Comparison of ENCODE assay signal across 28 cellular contexts in genomic region chr20:49063279-49063678, GRCh38.
"Had no signal": no experiment of that assay in that cellular context is flagged by ENCODE, and none has a peak within 500 bp of the region (broad histone marks: within the 10 kb centered on the region; RNA-seq: fewer than 3 reads in every experiment).

No MANE protein-coding gene starts in this region.

- H3K4me3 ChIP-seq: colonic mucosa, coronary artery, dorsolateral prefrontal cortex, esophagus muscularis mucosa, esophagus squamous epithelium, gastrocnemius medialis, gastroesophageal sphincter, heart left ventricle, heart right ventricle had no signal

- H3K27me3 ChIP-seq: colonic mucosa, dorsolateral prefrontal cortex, esophagus muscularis mucosa, esophagus squamous epithelium, foreskin keratinocyte, gastrocnemius medialis, gastroesophageal sphincter, heart left ventricle, heart right ventricle had no signal

- H3K27ac ChIP-seq: colonic mucosa, coronary artery, dorsolateral prefrontal cortex, epithelial cell of prostate, esophagus muscularis mucosa, esophagus squamous epithelium, foreskin keratinocyte, gastrocnemius medialis, gastroesophageal sphincter, heart left ventricle, heart right ventricle had no signal

- FAIRE-seq: colon, endometrium, endothelial cell of umbilical vein, frontal cortex had no signal

- H3K4me1 ChIP-seq: colonic mucosa, esophagus muscularis mucosa, esophagus squamous epithelium, foreskin keratinocyte, gastrocnemius medialis, gastroesophageal sphincter, heart left ventricle, heart right ventricle had no signal

- ATAC-seq: effector memory CD8-positive, alpha-beta T cell; esophagus mucosa; foreskin keratinocyte; gastrocnemius medialis; gastroesophageal sphincter; heart left ventricle; heart right ventricle had no signal

- DNase-seq: colonic mucosa; cortex of kidney; dermis blood vessel endothelial cell; dorsolateral prefrontal cortex; effector CD4-positive, alpha-beta T cell; effector CD8-positive, alpha-beta T cell; effector memory CD4-positive, alpha-beta T cell; effector memory CD8-positive, alpha-beta T cell; endodermal cell; erythroblast; esophagus squamous epithelium; foreskin fibroblast; foreskin keratinocyte; foreskin melanocyte; gastrocnemius medialis; glutamatergic neuron; head of caudate nucleus; heart left ventricle; heart right ventricle had no signal

- H3K9me3 ChIP-seq: colonic mucosa, esophagus muscularis mucosa, esophagus squamous epithelium, gastrocnemius medialis, gastroesophageal sphincter, heart left ventricle, heart right ventricle had no signal
